12 cellular contexts compared by ENCODE assay signal in genomic region chr13:110216403-110217041, GRCh38.
DNase-seq lines count a peak whose midpoint lies in the region; ATAC-seq and TF ChIP-seq lines count a peak whose summit lies in the region.
"Had no signal": no experiment of that assay in that cellular context is flagged by ENCODE, and none has a peak within 500 bp of the region (broad histone marks: within the 10 kb centered on the region; RNA-seq: fewer than 3 reads in every experiment).

No MANE protein-coding gene starts in this region.

- H3K9ac ChIP-seq in rectal smooth muscle tissue (ENCODE audit: low read length): no peak overlapping the region

- no peak overlapping the region for H3K4me3 Mint-ChIP-seq in CD4-positive, alpha-beta T cell
- H3K4me3 Mint-ChIP-seq: activated T-cell treated with anti-CD3 and anti-CD28 coated beads, Interleukin-2, amount 50 U/mL, for 24 hours; T-helper 17 cell had no signal

- TF ChIP-seq POLR2A in body of pancreas (IDR thresholded peaks at IDR 0.05): no peak

- CTCF ChIA-PET in CD4-positive, alpha-beta T cell (lab: Charles Lee): no interaction called here

- H3K27me3 Mint-ChIP-seq in CD4-positive, alpha-beta T cell: peaks cover 45% of the 10 kb centered on the region

- peak; percentile 64 for ATAC-seq in body of pancreas
- ATAC-seq in GM21367 (IDR thresholded peaks at IDR 0.05; ENCODE audit: unreplicated experiment): no peak
- no peak for ATAC-seq in CD4-positive, alpha-beta T cell (ENCODE audit: poor library complexity)
- ATAC-seq: T-helper 17 cell had no signal

- no peaks in the 10 kb centered on the region for H3K36me3 Mint-ChIP-seq in CD4-positive, alpha-beta T cell (ENCODE audit: low read depth)

- H3K4me1 ChIP-seq in body of pancreas (no peaks in the 10 kb centered on the region), rectal smooth muscle tissue (ENCODE audit: control insufficient read depth, insufficient read depth, low read length) (peaks cover 40% of the 10 kb centered on the region)

- H3K4me1 Mint-ChIP-seq in CD4-positive, alpha-beta T cell (ENCODE audit: low read depth): no peaks in the 10 kb centered on the region
- H3K4me1 Mint-ChIP-seq: T-helper 17 cell had no signal

- H3K27me3 ChIP-seq in body of pancreas (no peaks in the 10 kb centered on the region), rectal smooth muscle tissue (ENCODE audit: control insufficient read depth, insufficient read depth, low read length) (no peaks in the 10 kb centered on the region)
- peaks cover 3% of the 10 kb centered on the region for H3K27me3 ChIP-seq in CD4-positive, alpha-beta T cell (ENCODE audit: control insufficient read depth, insufficient read depth, low read length)

- H3K9me3 Mint-ChIP-seq in CD4-positive, alpha-beta T cell: no peaks in the 10 kb centered on the region
- H3K9me3 Mint-ChIP-seq: activated T-cell treated with anti-CD3 and anti-CD28 coated beads, Interleukin-2, amount 50 U/mL, for 24 hours had no signal

- H3K4me3 ChIP-seq in body of pancreas (no peak overlapping the region), rectal smooth muscle tissue (ENCODE audit: low read length) (no peak overlapping the region)

- no peaks in the 10 kb centered on the region for H3K9me3 ChIP-seq in body of pancreas
- H3K9me3 ChIP-seq in CD4-positive, alpha-beta T cell (ENCODE audit: control insufficient read depth, low read length): no peaks in the 10 kb centered on the region

- H3K27ac Mint-ChIP-seq in CD4-positive, alpha-beta T cell: no peak overlapping the region
- H3K27ac Mint-ChIP-seq: activated T-cell treated with anti-CD3 and anti-CD28 coated beads, Interleukin-2, amount 50 U/mL, for 24 hours; T-helper 17 cell had no signal

- 58 to 59% methylated on average over 10 of the region's 10 CpGs for WGBS in body of pancreas, 2 donors

- intact Hi-C loops in body of pancreas (cut with DNase I): no loop called here
- intact Hi-C loops in CD4-positive, alpha-beta T cell (cut with DNase I, micrococcal nuclease): no loop called here

- peak; percentile 14 for DNase-seq in AG09319 (ENCODE audit: extremely low read depth, low read depth)
- peak in 1 of 4 donors; percentile 28 for DNase-seq in body of pancreas
- DNase-seq in hepatic stellate cell (ENCODE audit: low spot score): peak; percentile 60
- no peak for DNase-seq in stimulated activated naive CD4-positive, alpha-beta T cell treated with Interleukin-2 at 50 U/mL for 16 hours (lab: John Stamatoyannopoulos, UW)
- DNase-seq in CD4-positive, alpha-beta T cell: no peak
- no peak for DNase-seq in germinal center (ENCODE audit: low spot score)
- DNase-seq: activated T-cell treated with anti-CD3 and anti-CD28 coated beads, Interleukin-2, amount 50 U/mL, for 24 hours; mesendoderm; NCI-H69; T-helper 17 cell had no signal

- peak overlapping the region in 3 of 4 donors; percentile 1 to 5 (median 5) for H3K27ac ChIP-seq in body of pancreas
- peak overlapping the region; percentile 59 for H3K27ac ChIP-seq in rectal smooth muscle tissue (ENCODE audit: low read depth, low read length)
- no peak overlapping the region for H3K27ac ChIP-seq in CD4-positive, alpha-beta T cell (ENCODE audit: low read depth, low read length)

- TF ChIP-seq CTCF in AG09319 (IDR thresholded peaks at IDR 0.05; ENCODE audit: low read depth, low read length): no peak
- TF ChIP-seq CTCF in body of pancreas (IDR thresholded peaks at IDR 0.05): no peak
- no peak for TF ChIP-seq CTCF in CD4-positive, alpha-beta T cell (IDR thresholded peaks at IDR 0.05)

- POLR2A ChIA-PET in CD4-positive, alpha-beta T cell (lab: Charles Lee): no interaction called here

- no peaks in the 10 kb centered on the region for H3K36me3 ChIP-seq in body of pancreas (replicated peaks in 1 of 2; ENCODE audit: insufficient read depth in 1 of 2, low read depth in 2 of 2)
- peaks cover 5% of the 10 kb centered on the region for H3K36me3 ChIP-seq in rectal smooth muscle tissue (ENCODE audit: control insufficient read depth, insufficient read depth, low read length)

Comparison
In these comparisons a context has a peak if more than half of its experiments do, and no peak if none do; other contexts are left out.
1. DNase-seq: peak in AG09319 (single experiment) and hepatic stellate cell (single experiment); none in stimulated activated naive CD4-positive, alpha-beta T cell treated with Interleukin-2 at 50 U/mL for 16 hours (single experiment), CD4-positive, alpha-beta T cell (0 of 10) and germinal center (single experiment).